15 cellular contexts compared by ENCODE assay signal in genomic region chr11:1462576-1462975, GRCh38. TPM values are rescaled to one million over a fixed set of nuclear protein-coding genes. Genes with fewer than 3 reads are reported as not detected.
DNase-seq lines count a peak whose midpoint lies in the region; ATAC-seq and TF ChIP-seq lines count a peak whose summit lies in the region.
"Had no signal": no experiment of that assay in that cellular context is flagged by ENCODE, and none has a peak within 500 bp of the region (broad histone marks: within the 10 kb centered on the region; RNA-seq: fewer than 3 reads in every experiment).

No MANE protein-coding gene starts in this region.

- in situ Hi-C loops in transverse colon (cut with MboI; ENCODE audit: low pct_ligation_motif_present in 1 of 4, low pct_unique_long_range_greater_than_20kb in 1 of 4, low sequenced_read_pairs in 3 of 4) = no loop called here

- H3K4me1 Mint-ChIP-seq in brain (peaks cover 21% of the 10 kb centered on the region), endodermal cell (no peaks in the 10 kb centered on the region), neural progenitor cell (peaks cover 19% of the 10 kb centered on the region)
- H3K4me1 Mint-ChIP-seq: CD4-positive, CD25-positive, alpha-beta regulatory T cell had no signal

- WGBS in endodermal cell (ENCODE audit: insufficient coverage in 1 of 2, insufficient read length in 1 of 2), 2 experiments = 94 to 97% methylated on average over 17 to 21 of the region's 21 CpGs
- WGBS in transverse colon (ENCODE audit: low coverage in 1 of 2), 2 donors = 91% methylated on average over 21 of the region's 21 CpGs; no CpG with 5 or more reads in 1 of the 2 donors

- H3K9me3 Mint-ChIP-seq in brain (no peaks in the 10 kb centered on the region), endodermal cell (peaks cover 2% of the 10 kb centered on the region), neural progenitor cell (no peaks in the 10 kb centered on the region)
- H3K9me3 Mint-ChIP-seq: CD4-positive, CD25-positive, alpha-beta regulatory T cell; GM23338 had no signal

- H3K27ac ChIP-seq in endodermal cell (ENCODE audit: low read depth, low read length) (peak overlapping the region; percentile 81), neural progenitor cell (no peak overlapping the region), transverse colon (peak overlapping the region; percentile 70 to 97 (median 87))
- H3K27ac ChIP-seq: BLaER1 treated with 17β-estradiol and CSF1 and Interleukin-3, amounts not matched to agents 10 nM and 100 nM had no signal

- H3K27me3 Mint-ChIP-seq in brain = no peaks in the 10 kb centered on the region
- H3K27me3 Mint-ChIP-seq in endodermal cell (ENCODE audit: insufficient read depth) = no peaks in the 10 kb centered on the region
- H3K27me3 Mint-ChIP-seq in neural progenitor cell (ENCODE audit: insufficient read depth, low read depth) = peaks cover 11% of the 10 kb centered on the region
- H3K27me3 Mint-ChIP-seq: CD4-positive, CD25-positive, alpha-beta regulatory T cell had no signal

- H3K36me3 Mint-ChIP-seq in brain = peaks cover 5% of the 10 kb centered on the region
- peaks cover 7% of the 10 kb centered on the region for H3K36me3 Mint-ChIP-seq in endodermal cell (ENCODE audit: low read depth)
- H3K36me3 Mint-ChIP-seq in neural progenitor cell = peaks cover 2% of the 10 kb centered on the region

- TF ChIP-seq POLR2A in transverse colon (IDR thresholded peaks at IDR 0.05) = no peak

- H3K9ac ChIP-seq in endodermal cell (ENCODE audit: extremely low read depth, low read length, poor library complexity, severe bottlenecking) = no peak overlapping the region
- H3K9ac ChIP-seq in neural progenitor cell = no peak overlapping the region
- H3K9ac ChIP-seq: BLaER1 treated with 17β-estradiol and CSF1 and Interleukin-3, amounts not matched to agents 10 nM and 100 nM had no signal

- H3K4me3 Mint-ChIP-seq in brain (no peak overlapping the region), endodermal cell (no peak overlapping the region), neural progenitor cell (no peak overlapping the region)
- H3K4me3 Mint-ChIP-seq: CD4-positive, CD25-positive, alpha-beta regulatory T cell; GM23338 had no signal

- no peak overlapping the region for H2AFZ ChIP-seq in neural progenitor cell (replicated peaks)
- H2AFZ ChIP-seq: GM23338 had no signal

- H3K4me2 ChIP-seq in neural progenitor cell = no peak overlapping the region
- H3K4me2 ChIP-seq: BLaER1 treated with 17β-estradiol and CSF1 and Interleukin-3, amounts not matched to agents 10 nM and 100 nM; GM23338 had no signal

- TF ChIP-seq EP300 in transverse colon (IDR thresholded peaks at IDR 0.05; ENCODE audit: low read depth) = no peak

- H3F3A ChIP-seq in neural progenitor cell (ENCODE audit: low read depth) = no peaks in the 10 kb centered on the region

- H3K9me3 ChIP-seq in endodermal cell (ENCODE audit: control insufficient read depth, low read length) (no peaks in the 10 kb centered on the region), neural progenitor cell (ENCODE audit: low read depth) (no peaks in the 10 kb centered on the region), transverse colon (no peaks in the 10 kb centered on the region)

- no peak overlapping the region for H3K4me3 ChIP-seq in endodermal cell (ENCODE audit: low read length)
- H3K4me3 ChIP-seq in neural progenitor cell = no peak overlapping the region
- H3K4me3 ChIP-seq in transverse colon = no peak overlapping the region
- H3K4me3 ChIP-seq: BLaER1 treated with 17β-estradiol and CSF1 and Interleukin-3, amounts not matched to agents 10 nM and 100 nM; GM23338 had no signal

- intact Hi-C loops in transverse colon (cut with DNase I; ENCODE audit: low total_unique reads) = no loop called here

- no peaks in the 10 kb centered on the region for H3K79me2 ChIP-seq in neural progenitor cell (ENCODE audit: low read depth)

- ATAC-seq in HG02970 (IDR thresholded peaks at IDR 0.05; ENCODE audit: low FRiP score, unreplicated experiment) (no peak), HG02798 (IDR thresholded peaks at IDR 0.05; ENCODE audit: poor library complexity, unreplicated experiment) (no peak)
- ATAC-seq: GM23338 had no signal

- TF ChIP-seq CTCF in brain (conservative IDR thresholded peaks at IDR 0.05) (no peak), endodermal cell (conservative IDR thresholded peaks at IDR 0.05) (no peak), neural progenitor cell (IDR thresholded peaks at IDR 0.05) (no peak), transverse colon (IDR thresholded peaks at IDR 0.05) (no peak)

- no peaks in the 10 kb centered on the region for H3K4me1 ChIP-seq in endodermal cell (ENCODE audit: control insufficient read depth, insufficient read depth, low read length)
- H3K4me1 ChIP-seq in neural progenitor cell = peaks cover 10% of the 10 kb centered on the region
- H3K4me1 ChIP-seq in transverse colon = peaks cover 16 to 32% (median 24%) of the 10 kb centered on the region in 4 donors

- H4K20me1 ChIP-seq in neural progenitor cell (ENCODE audit: low read depth) = peaks cover 14% of the 10 kb centered on the region

- DNase-seq in endodermal cell (no peak), neural progenitor cell (ENCODE audit: low spot score) (no peak), transverse colon (no peak), NCI-H524 (lab: John Stamatoyannopoulos, UW) (no peak)
- DNase-seq: ACHN; Calu3; CD4-positive, CD25-positive, alpha-beta regulatory T cell; DMS 273 treated with DMSO at 0.1 percent for 48 hours; DMS79; H7 had no signal

- H3K36me3 ChIP-seq in endodermal cell (ENCODE audit: control insufficient read depth, insufficient read depth, low read length) = no peaks in the 10 kb centered on the region
- no peaks in the 10 kb centered on the region for H3K36me3 ChIP-seq in neural progenitor cell
- no peaks in the 10 kb centered on the region for H3K36me3 ChIP-seq in transverse colon

- H3K27ac Mint-ChIP-seq in brain = peak overlapping the region in 3 of 5 experiments; percentile 70 to 96 (median 84)
- H3K27ac Mint-ChIP-seq in endodermal cell = no peak overlapping the region
- H3K27ac Mint-ChIP-seq in neural progenitor cell = peak overlapping the region; percentile 76
- H3K27ac Mint-ChIP-seq: CD4-positive, CD25-positive, alpha-beta regulatory T cell; GM23338 had no signal

- H3K27me3 ChIP-seq in endodermal cell (ENCODE audit: control insufficient read depth, insufficient read depth, low read length, poor library complexity, severe bottlenecking) (no peaks in the 10 kb centered on the region), neural progenitor cell (no peaks in the 10 kb centered on the region), transverse colon (no peaks in the 10 kb centered on the region)
- H3K27me3 ChIP-seq: BLaER1 treated with 17β-estradiol and CSF1 and Interleukin-3, amounts not matched to agents 10 nM and 100 nM had no signal

RNA-seq across cellular contexts. Expression of gene MOB2, which starts 24.0 kb away (rescaled TPM):
- polyA plus RNA-seq in brain (ENCODE audit: insufficient read depth, low read depth, low replicate concordance) = 37.6 TPM
- total RNA-seq in endodermal cell = 10 to 100 TPM; 23.9 to 25.4 TPM
- polyA plus RNA-seq in endodermal cell (2013, experiment 1 of 2) = 15.7 TPM
- polyA plus RNA-seq in endodermal cell (2013, experiment 2 of 2) = 14.4 TPM
- 8.0 and 17.6 TPM in 2 replicates for total RNA-seq in neural progenitor cell (ENCODE audit: low replicate concordance)
- 10 to 100 TPM; 22.8 to 56.7 (median 42.4) TPM for total RNA-seq in transverse colon
